21 cellular contexts compared by ENCODE assay signal in the genomic region with DNA sequence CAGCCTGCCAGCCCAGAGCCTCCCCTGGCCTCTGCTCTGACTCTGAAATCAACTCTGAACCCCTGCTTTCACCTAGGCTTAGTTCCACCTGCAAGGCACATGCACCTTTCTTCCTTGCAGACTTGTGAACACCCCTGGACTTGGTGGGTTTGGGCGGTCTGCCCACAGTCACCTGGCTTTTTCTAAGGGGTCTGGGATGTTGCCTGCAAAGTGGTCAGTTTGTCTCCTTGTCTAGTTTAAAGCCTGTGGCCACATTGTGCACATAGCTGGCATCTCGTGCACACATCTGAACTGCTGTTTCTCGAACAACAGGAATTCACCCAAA.
A peak's percentile ranks its signal among the peaks of the same experiment; 100 is the strongest.
DNase-seq lines count a peak whose midpoint lies in the region; ATAC-seq, FAIRE-seq and TF ChIP-seq lines count a peak whose summit lies in the region.
"Had no signal": no experiment of that assay in that cellular context is flagged by ENCODE, and none has a peak within 500 bp of the region (broad histone marks: within the 10 kb centered on the region; RNA-seq: fewer than 3 reads in every experiment).

No MANE protein-coding gene starts in this region.

- H3K79me2 ChIP-seq in GM23248 (ENCODE audit: insufficient read depth): no peaks in the 10 kb centered on the region
- H3K79me2 ChIP-seq in keratinocyte (ENCODE audit: control insufficient read depth, insufficient read depth, low read length): no peaks in the 10 kb centered on the region

- H3K4me2 ChIP-seq in GM23248 (ENCODE audit: unreplicated experiment): peak overlapping the region; percentile 74
- H3K4me2 ChIP-seq in keratinocyte (ENCODE audit: control insufficient read depth, extremely low read depth, insufficient read depth, low read depth, low read length): peak overlapping the region; percentile 93

- ATAC-seq in GM21526 (IDR thresholded peaks at IDR 0.05; ENCODE audit: low FRiP score, unreplicated experiment): no peak
- no peak for ATAC-seq in HG03354 (IDR thresholded peaks at IDR 0.05; ENCODE audit: poor library complexity, severe bottlenecking, unreplicated experiment)
- ATAC-seq: activated CD4-positive, alpha-beta T cell treated with anti-CD3 and anti-CD28 coated beads for 36 hours; activated CD8-positive, alpha-beta memory T cell treated with anti-CD3 and anti-CD28 coated beads, Interleukin-2, amount 10 ng/mL, durations not matched to agents 7 days and 5 days; naive thymus-derived CD8-positive, alpha-beta T cell; stimulated activated effector memory CD8-positive, alpha-beta T cell treated with anti-CD3 and anti-CD28 coated beads, Interleukin-12 subunit alpha, Interleukin-12 subunit beta, amount 100 ng/mL, for 72 hours had no signal

- intact Hi-C loops in prostate gland (cut with DNase I): no loop called here

- in situ Hi-C loops in GM23248 (cut with MboI): no loop called here

- H4K20me1 ChIP-seq in GM23248 (ENCODE audit: insufficient read depth) (no peaks in the 10 kb centered on the region), keratinocyte (ENCODE audit: control insufficient read depth, extremely low read depth, insufficient read depth, low read length) (no peaks in the 10 kb centered on the region)

- peak overlapping the region; percentile 65 for H3K4me3 ChIP-seq in GM23248
- peak overlapping the region; percentile 76 for H3K4me3 ChIP-seq in adipocyte (ENCODE audit: low read length)
- H3K4me3 ChIP-seq in keratinocyte (ENCODE audit: control insufficient read depth in 2 of 3, extremely low read depth in 1 of 3, insufficient read depth in 2 of 3, low read depth in 1 of 3, low read length in 3 of 3): peak overlapping the region in 2 of 3 experiments; percentile 29 to 71
- H3K4me3 ChIP-seq in suprapubic skin: peak overlapping the region; percentile 21
- H3K4me3 ChIP-seq in prostate gland: no peak overlapping the region
- H3K4me3 ChIP-seq: SJSA1, skin epidermis had no signal

- H3K9ac ChIP-seq in GM23248 (peak overlapping the region; percentile 48), adipocyte (ENCODE audit: low read length) (peak overlapping the region; percentile 54), keratinocyte (ENCODE audit: control insufficient read depth, extremely low read depth, insufficient read depth, low read length) (peak overlapping the region; percentile 59)

- 18 to 21% methylated on average over 3 of the region's 3 CpGs for WGBS in GM23248 (ENCODE audit: low coverage in 1 of 2, low lambda C conversion rate in 2 of 2, missing lambda C conversion rate in 2 of 2), 2 experiments
- WGBS in suprapubic skin: 70% methylated on average over 3 of the region's 3 CpGs
- 84% methylated on average over 3 of the region's 3 CpGs for WGBS in prostate gland

- no peaks in the 10 kb centered on the region for H3F3A ChIP-seq in GM23248 (ENCODE audit: insufficient read depth)

- H3K27ac ChIP-seq in GM23248 (peak overlapping the region; percentile 10; the same call in 1 of the 2 replicates), keratinocyte (ENCODE audit: control insufficient read depth, insufficient read depth, low read length) (no peak overlapping the region), suprapubic skin (peak overlapping the region; percentile 60), prostate gland (no peak overlapping the region)
- H3K27ac ChIP-seq: SJSA1 had no signal

- H3K27me3 ChIP-seq in GM23248 (replicated peaks; ENCODE audit: insufficient read depth) (no peaks in the 10 kb centered on the region), adipocyte (replicated peaks; ENCODE audit: control insufficient read depth, insufficient read depth, low read length) (no peaks in the 10 kb centered on the region), keratinocyte (ENCODE audit: control insufficient read depth, extremely low read depth, insufficient read depth, low read length) (peaks cover 6% of the 10 kb centered on the region), suprapubic skin (peaks cover 11% of the 10 kb centered on the region), prostate gland (replicated peaks; ENCODE audit: insufficient read depth) (no peaks in the 10 kb centered on the region)

- no peak for TF ChIP-seq CTCF in keratinocyte (optimal IDR thresholded peaks at IDR 0.05 in 1 of 3, IDR thresholded peaks at IDR 0.05 in 1 of 3, conservative IDR thresholded peaks at IDR 0.05 in 1 of 3; ENCODE audit: extremely low read depth in 1 of 3, insufficient read depth in 2 of 3, low read length in 3 of 3)
- TF ChIP-seq CTCF in suprapubic skin (IDR thresholded peaks at IDR 0.05): no peak
- TF ChIP-seq CTCF in prostate gland (IDR thresholded peaks at IDR 0.05): no peak

- H3K9me2 ChIP-seq in GM23248 (ENCODE audit: insufficient read depth): no peaks in the 10 kb centered on the region

- peaks cover 4% of the 10 kb centered on the region; the same call in 1 of the 2 replicates for H3K4me1 ChIP-seq in GM23248 (ENCODE audit: insufficient read depth)
- H3K4me1 ChIP-seq in adipocyte (ENCODE audit: control insufficient read depth, insufficient read depth, low read length): peaks cover 9% of the 10 kb centered on the region
- peaks cover 11% of the 10 kb centered on the region for H3K4me1 ChIP-seq in keratinocyte (ENCODE audit: control insufficient read depth, extremely low read depth, insufficient read depth, low read length)
- peaks cover 27% of the 10 kb centered on the region for H3K4me1 ChIP-seq in suprapubic skin
- no peaks in the 10 kb centered on the region for H3K4me1 ChIP-seq in prostate gland (replicated peaks)

- no peaks in the 10 kb centered on the region for H3K9me3 ChIP-seq in GM23248 (ENCODE audit: low read depth)
- peaks cover 5% of the 10 kb centered on the region for H3K9me3 ChIP-seq in adipocyte (ENCODE audit: control insufficient read depth, low read length)
- no peaks in the 10 kb centered on the region for H3K9me3 ChIP-seq in keratinocyte (ENCODE audit: control insufficient read depth, low read depth, low read length)
- H3K9me3 ChIP-seq in suprapubic skin: no peaks in the 10 kb centered on the region
- no peaks in the 10 kb centered on the region for H3K9me3 ChIP-seq in prostate gland
- H3K9me3 ChIP-seq: SJSA1 had no signal

- dilution Hi-C loops in keratinocyte (cut with MboI; ENCODE audit: extremely low pct_ligation_motif_present, low sequenced_read_pairs): no loop called here

- H3K36me3 ChIP-seq in GM23248 (ENCODE audit: low read depth) (no peaks in the 10 kb centered on the region), adipocyte (ENCODE audit: control insufficient read depth, insufficient read depth, low read length, severe bottlenecking) (no peaks in the 10 kb centered on the region), keratinocyte (ENCODE audit: control insufficient read depth in 2 of 2, extremely low read depth in 1 of 2, insufficient read depth in 2 of 2, low read length in 2 of 2) (no peaks in the 10 kb centered on the region), suprapubic skin (no peaks in the 10 kb centered on the region), prostate gland (no peaks in the 10 kb centered on the region)
- H3K36me3 ChIP-seq: SJSA1 had no signal

- no peak for FAIRE-seq in keratinocyte (lab: Jason Lieb, UNC)

- no peaks in the 10 kb centered on the region for H3K9me1 ChIP-seq in keratinocyte (ENCODE audit: control insufficient read depth, extremely low read depth, insufficient read depth, low read length)

- TF ChIP-seq POLR2A in suprapubic skin (IDR thresholded peaks at IDR 0.05) (no peak), prostate gland (IDR thresholded peaks at IDR 0.05) (no peak)

- DNase-seq in GM23248 (no peak), adipocyte (ENCODE audit: low read depth) (no peak), keratinocyte (ENCODE audit: low read depth, low spot score) (no peak), suprapubic skin (ENCODE audit: low spot score in 2 of 2) (no peak), prostate gland (ENCODE audit: low spot score) (no peak), NOMO-1 treated with dmso at 0.1 percent for 144 hours (lab: John Stamatoyannopoulos, UW; ENCODE audit: unreplicated experiment) (no peak)
- DNase-seq: activated CD4-positive, alpha-beta T cell treated with anti-CD3 and anti-CD28 coated beads for 36 hours; activated CD8-positive, alpha-beta memory T cell treated with anti-CD3 and anti-CD28 coated beads, Interleukin-2, amount 10 ng/mL, durations not matched to agents 7 days and 5 days; CD8-positive, alpha-beta memory T cell; effector CD8-positive, alpha-beta T cell; naive thymus-derived CD8-positive, alpha-beta T cell; NCI-H1092; NCI-H187 treated with DMSO at 0.1 percent for 48 hours; NCI-H748 treated with DMSO at 0.1 percent for 48 hours; posterior cingulate gyrus; stimulated activated CD4-positive, alpha-beta T cell treated with anti-CD3 and anti-CD28 coated beads, Interleukin-2, amount 100 ng/mL, for 24 hours had no signal

- TF ChIP-seq EP300 in suprapubic skin (IDR thresholded peaks at IDR 0.05): no peak

- H2AFZ ChIP-seq in GM23248: peak overlapping the region; percentile 74
- H2AFZ ChIP-seq in keratinocyte (ENCODE audit: control insufficient read depth, low read length): peak overlapping the region; percentile 95

Comparison
In these comparisons a context has a peak if more than half of its experiments do, and no peak if none do; other contexts are left out.
1. H3K27ac ChIP-seq: peak in GM23248 (single experiment) and suprapubic skin (single experiment); none in keratinocyte (single experiment) and prostate gland (0 of 2).
2. H3K4me3 ChIP-seq: peak in GM23248 (single experiment), adipocyte (single experiment), keratinocyte (2 of 3) and suprapubic skin (single experiment); none in prostate gland (0 of 2).
3. Peak in every context shown above with its lines, with median percentiles within 50 percentile points of each other: H3K9ac ChIP-seq.